Comparison of ENCODE assay signal across 1 cellular context in the genomic region with DNA sequence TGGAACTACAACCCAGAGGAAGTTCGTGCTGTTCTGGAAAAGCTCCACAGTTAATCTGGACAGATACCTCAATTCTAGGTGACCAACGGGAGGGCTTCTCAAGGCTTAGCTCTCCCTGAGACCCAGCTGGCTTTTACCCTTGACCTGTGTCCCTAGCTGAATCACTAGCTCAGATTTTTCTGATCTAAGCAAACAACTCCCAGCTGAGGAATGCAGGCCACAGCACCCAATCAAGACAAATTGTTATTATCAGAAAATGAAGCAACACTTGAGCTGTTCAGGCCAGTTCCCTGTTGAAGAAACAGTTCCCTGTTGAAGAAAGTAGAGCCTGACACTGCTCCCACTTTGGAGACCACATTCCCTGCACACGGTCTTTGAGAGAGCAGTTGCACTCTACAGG.
TF ChIP-seq lines count a peak whose summit lies in the region.

No MANE protein-coding gene starts in this region.

TF ChIP-seq in K562, 482 proteins besides CTCF, POLR2A, EP300 and RAD21:
- TF ChIP-seq KDM1A (IDR thresholded peaks at IDR 0.05) (peak; percentile 41 to 44; a peak in 1 of 4 replicates), HOXB6 (CRISPR knock-in tag; IDR thresholded peaks at IDR 0.05; ENCODE audit: borderline replicate concordance) (no peak), PCBP1 (IDR thresholded peaks at IDR 0.05; ENCODE audit: low read depth, low read length, poor library complexity, severe bottlenecking) (no peak)
- TF ChIP-seq, protein P1, sequence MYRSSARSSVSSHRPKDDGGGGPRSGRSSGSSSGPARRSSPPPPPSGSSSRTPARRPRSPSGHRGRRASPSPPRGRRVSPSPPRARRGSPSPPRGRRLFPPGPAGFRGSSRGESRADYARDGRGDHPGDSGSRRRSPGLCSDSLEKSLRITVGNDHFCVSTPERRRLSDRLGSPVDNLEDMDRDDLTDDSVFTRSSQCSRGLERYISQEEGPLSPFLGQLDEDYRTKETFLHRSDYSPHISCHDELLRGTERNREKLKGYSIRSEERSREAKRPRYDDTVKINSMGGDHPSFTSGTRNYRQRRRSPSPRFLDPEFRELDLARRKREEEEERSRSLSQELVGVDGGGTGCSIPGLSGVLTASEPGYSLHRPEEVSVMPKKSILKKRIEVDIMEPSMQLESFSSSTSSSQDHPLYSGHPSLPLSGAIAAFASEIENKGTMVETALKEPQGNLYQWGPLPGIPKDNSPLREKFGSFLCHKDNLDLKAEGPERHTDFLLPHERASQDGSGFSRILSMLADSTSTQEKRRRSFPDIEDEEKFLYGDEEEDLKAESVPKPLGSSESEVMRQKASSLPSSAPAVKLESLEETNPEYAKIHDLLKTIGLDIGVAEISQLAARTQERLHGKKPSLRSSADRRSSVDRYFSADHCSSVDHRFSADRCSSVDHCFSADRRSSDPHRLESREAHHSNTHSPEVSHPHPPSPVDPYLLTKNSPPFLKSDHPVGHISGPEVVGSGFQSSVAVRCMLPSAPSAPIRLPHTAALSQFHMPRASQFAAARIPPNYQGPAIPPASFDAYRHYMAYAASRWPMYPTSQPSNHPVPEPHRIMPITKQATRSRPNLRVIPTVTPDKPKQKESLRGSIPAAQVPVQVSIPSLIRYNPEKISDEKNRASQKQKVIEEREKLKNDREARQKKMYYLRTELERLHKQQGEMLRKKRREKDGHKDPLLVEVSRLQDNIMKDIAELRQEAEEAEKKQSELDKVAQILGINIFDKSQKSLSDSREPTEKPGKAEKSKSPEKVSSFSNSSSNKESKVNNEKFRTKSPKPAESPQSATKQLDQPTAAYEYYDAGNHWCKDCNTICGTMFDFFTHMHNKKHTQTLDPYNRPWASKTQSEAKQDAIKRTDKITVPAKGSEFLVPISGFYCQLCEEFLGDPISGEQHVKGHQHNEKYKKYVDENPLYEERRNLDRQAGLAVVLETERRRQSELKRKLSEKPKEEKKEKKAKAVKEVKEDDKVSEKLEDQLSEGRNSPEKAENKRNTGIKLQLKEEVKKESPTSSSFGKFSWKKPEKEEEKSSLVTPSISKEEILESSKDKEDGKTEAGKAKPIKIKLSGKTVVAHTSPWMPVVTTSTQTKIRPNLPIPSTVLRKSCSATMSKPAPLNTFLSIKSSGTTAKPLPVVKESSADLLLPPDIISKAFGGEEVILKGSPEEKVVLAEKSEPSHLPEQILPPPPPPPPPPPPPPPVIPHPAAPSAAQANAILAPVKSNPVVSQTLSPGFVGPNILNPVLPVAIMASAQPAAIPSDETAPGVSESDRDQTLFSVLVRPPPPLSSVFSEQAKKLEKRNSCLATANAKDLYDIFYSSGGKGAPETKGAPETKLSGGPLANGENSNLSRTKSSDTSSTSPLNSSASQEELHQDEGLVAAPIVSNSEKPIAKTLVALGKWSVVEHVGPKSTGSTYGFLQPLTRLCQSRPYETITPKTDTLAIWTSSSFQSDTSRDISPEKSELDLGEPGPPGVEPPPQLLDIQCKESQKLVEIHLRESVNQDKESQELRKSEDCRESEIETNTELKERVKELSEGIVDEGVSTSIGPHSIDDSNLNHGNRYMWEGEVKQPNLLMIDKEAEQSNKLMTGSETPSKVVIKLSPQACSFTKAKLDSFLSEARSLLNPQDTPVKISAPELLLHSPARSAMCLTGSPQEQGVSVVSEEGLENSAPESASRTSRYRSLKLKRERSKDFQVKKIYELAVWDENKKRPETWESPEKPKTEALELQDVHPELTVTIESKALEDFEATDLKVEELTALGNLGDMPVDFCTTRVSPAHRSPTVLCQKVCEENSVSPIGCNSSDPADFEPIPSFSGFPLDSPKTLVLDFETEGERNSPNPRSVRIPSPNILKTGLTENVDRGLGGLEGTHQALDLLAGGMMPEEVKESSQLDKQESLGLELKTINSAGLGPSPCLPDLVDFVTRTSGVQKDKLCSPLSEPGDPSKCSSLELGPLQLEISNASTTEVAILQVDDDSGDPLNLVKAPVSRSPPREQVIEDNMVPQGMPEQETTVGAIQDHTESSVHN (IDR thresholded peaks at IDR 0.05; ENCODE audit: borderline replicate concordance in 1 of 2, low read depth in 1 of 2), result no peak
- TF ChIP-seq, protein P2, sequence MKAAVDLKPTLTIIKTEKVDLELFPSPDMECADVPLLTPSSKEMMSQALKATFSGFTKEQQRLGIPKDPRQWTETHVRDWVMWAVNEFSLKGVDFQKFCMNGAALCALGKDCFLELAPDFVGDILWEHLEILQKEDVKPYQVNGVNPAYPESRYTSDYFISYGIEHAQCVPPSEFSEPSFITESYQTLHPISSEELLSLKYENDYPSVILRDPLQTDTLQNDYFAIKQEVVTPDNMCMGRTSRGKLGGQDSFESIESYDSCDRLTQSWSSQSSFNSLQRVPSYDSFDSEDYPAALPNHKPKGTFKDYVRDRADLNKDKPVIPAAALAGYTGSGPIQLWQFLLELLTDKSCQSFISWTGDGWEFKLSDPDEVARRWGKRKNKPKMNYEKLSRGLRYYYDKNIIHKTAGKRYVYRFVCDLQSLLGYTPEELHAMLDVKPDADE (conservative IDR thresholded peaks at IDR 0.05; ENCODE audit: control insufficient read depth, low read depth, low read length), result no peak
